In the genomic region with DNA sequence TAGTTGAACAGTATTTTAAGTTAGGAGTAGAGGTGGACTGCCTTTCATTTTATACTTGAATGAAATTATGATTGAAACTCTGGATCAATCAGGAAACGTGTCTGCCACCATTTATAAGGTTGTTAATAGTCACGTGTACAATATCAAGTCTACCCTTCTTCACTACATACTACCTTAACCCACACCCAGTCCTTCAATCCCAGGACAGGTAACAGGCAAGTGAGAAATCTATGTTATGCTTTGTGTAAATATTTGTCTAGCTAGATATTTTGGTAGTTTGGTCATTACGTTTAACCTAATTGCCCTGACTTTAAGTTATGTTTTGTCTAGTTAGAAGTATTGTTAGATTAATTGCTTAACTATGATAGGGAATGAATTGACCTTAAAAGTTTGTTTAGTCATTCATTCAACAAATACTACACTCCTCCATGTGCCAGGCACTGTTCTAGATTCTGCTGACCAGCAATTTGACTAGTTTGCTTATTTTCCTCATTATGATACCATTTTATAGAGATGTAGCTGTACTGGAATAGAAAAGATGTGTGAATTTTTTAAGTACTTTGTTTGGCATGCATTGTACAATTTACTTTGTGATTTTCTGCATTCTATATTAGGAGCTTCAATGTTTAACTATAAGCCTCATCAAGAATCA, we compare ENCODE assay signal across 16 cellular contexts.
DNase-seq lines count a peak whose midpoint lies in the region; ATAC-seq, FAIRE-seq and TF ChIP-seq lines count a peak whose summit lies in the region.
"Had no signal": no experiment of that assay in that cellular context is flagged by ENCODE, and none has a peak within 500 bp of the region (broad histone marks: within the 10 kb centered on the region; RNA-seq: fewer than 3 reads in every experiment).

No MANE protein-coding gene starts in this region.

- H3K4me1 Mint-ChIP-seq in astrocyte (ENCODE audit: low read depth, unreplicated experiment) (no peaks in the 10 kb centered on the region), T-cell (no peaks in the 10 kb centered on the region), endothelial cell (ENCODE audit: unreplicated experiment) (no peaks in the 10 kb centered on the region)
- H3K4me1 Mint-ChIP-seq: CD8-positive, alpha-beta memory T cell; H9 had no signal

- no peak overlapping the region for H3K27ac ChIP-seq in astrocyte (ENCODE audit: low read depth, low read length)
- no peak overlapping the region for H3K27ac ChIP-seq in pancreas
- H3K27ac ChIP-seq: BLaER1 had no signal

- POLR2A ChIA-PET in T-cell (lab: Charles Lee): interaction anchor here in 1 of 2 donors (0.7 kb wide), 1 partner anchor 229 kb away, joined by 3 read pairs; no protein-coding TSS in a partner anchor

- H3K9me3 ChIP-seq in astrocyte (ENCODE audit: insufficient read depth, low read depth, low read length) (no peaks in the 10 kb centered on the region), pancreas (no peaks in the 10 kb centered on the region)
- H3K9me3 ChIP-seq: BLaER1, Caco-2 had no signal

- H3K79me2 ChIP-seq in astrocyte (ENCODE audit: insufficient read depth, low read length): peaks cover 3% of the 10 kb centered on the region

- TF ChIP-seq CTCF in astrocyte (IDR thresholded peaks at IDR 0.05; ENCODE audit: insufficient read depth, low read depth, low read length) (no peak), pancreas (IDR thresholded peaks at IDR 0.05) (no peak), endothelial cell (IDR thresholded peaks at IDR 0.05; ENCODE audit: unreplicated experiment) (no peak)

- H2AFZ ChIP-seq in astrocyte (ENCODE audit: low read depth, low read length): no peak overlapping the region

- CTCF ChIA-PET in T-cell (lab: Charles Lee): no interaction called here

- no peaks in the 10 kb centered on the region for H3K4me1 ChIP-seq in astrocyte (ENCODE audit: insufficient read depth, low read length)
- no peaks in the 10 kb centered on the region for H3K4me1 ChIP-seq in pancreas
- H3K4me1 ChIP-seq: BLaER1 had no signal

- intact Hi-C loops in pancreas (cut with DNase I): no loop called here

- H3K27me3 ChIP-seq in astrocyte (ENCODE audit: insufficient read depth, low read length) (no peaks in the 10 kb centered on the region), pancreas (no peaks in the 10 kb centered on the region)
- H3K27me3 ChIP-seq: BLaER1 had no signal

- H3K27me3 Mint-ChIP-seq in astrocyte (ENCODE audit: low read depth, unreplicated experiment) (no peaks in the 10 kb centered on the region), T-cell (no peaks in the 10 kb centered on the region), endothelial cell (ENCODE audit: unreplicated experiment) (no peaks in the 10 kb centered on the region)
- H3K27me3 Mint-ChIP-seq: CD8-positive, alpha-beta memory T cell had no signal

- FAIRE-seq in G401.6 (lab: Jason Lieb, UNC) (peak; percentile 17), GM12892 (lab: Jason Lieb, UNC) (peak; percentile 38), astrocyte (lab: Jason Lieb, UNC) (peak; percentile 5), pancreas (lab: Jason Lieb, UNC) (no peak)
- FAIRE-seq: GM18507 had no signal

- no peak for TF ChIP-seq POLR2A in GM12892 (IDR thresholded peaks at IDR 0.05; ENCODE audit: low read depth, low read length)

- no peak overlapping the region for H3K4me3 ChIP-seq in astrocyte (ENCODE audit: insufficient read depth, low read depth, low read length)
- H3K4me3 ChIP-seq in pancreas: no peak overlapping the region
- H3K4me3 ChIP-seq: BLaER1 had no signal

- peaks cover 4% of the 10 kb centered on the region for H4K20me1 ChIP-seq in astrocyte (ENCODE audit: insufficient read depth, low read length)
- H4K20me1 ChIP-seq: BLaER1 had no signal

- H3K4me2 ChIP-seq in astrocyte (ENCODE audit: low read length): no peak overlapping the region
- H3K4me2 ChIP-seq: BLaER1 had no signal

- peaks cover 5% of the 10 kb centered on the region for H3K36me3 Mint-ChIP-seq in astrocyte (ENCODE audit: low read depth, unreplicated experiment)
- peaks cover 30% of the 10 kb centered on the region for H3K36me3 Mint-ChIP-seq in T-cell
- peaks cover 20% of the 10 kb centered on the region for H3K36me3 Mint-ChIP-seq in endothelial cell (ENCODE audit: low read depth, unreplicated experiment)

- H3K4me3 Mint-ChIP-seq in astrocyte (ENCODE audit: unreplicated experiment) (no peak overlapping the region), T-cell (no peak overlapping the region), endothelial cell (ENCODE audit: unreplicated experiment) (no peak overlapping the region)
- H3K4me3 Mint-ChIP-seq: CD8-positive, alpha-beta memory T cell; H9 had no signal

- H3K9me3 Mint-ChIP-seq in astrocyte (ENCODE audit: unreplicated experiment): no peaks in the 10 kb centered on the region
- no peaks in the 10 kb centered on the region for H3K9me3 Mint-ChIP-seq in T-cell
- no peaks in the 10 kb centered on the region for H3K9me3 Mint-ChIP-seq in endothelial cell (ENCODE audit: unreplicated experiment)
- H3K9me3 Mint-ChIP-seq: CD8-positive, alpha-beta memory T cell; H9 had no signal

- 22 to 27% methylated on average over 3 of the region's 3 CpGs for WGBS in pancreas, 2 donors

- DNase-seq in GM12892 (ENCODE audit: insufficient read length) (no peak), astrocyte (ENCODE audit: low read depth) (no peak), pancreas (no peak), T-cell (no peak), endothelial cell (ENCODE audit: low spot score) (no peak), NCI-H1092 treated with DMSO at 0.1 percent for 48 hours (lab: John Stamatoyannopoulos, UW) (no peak)
- DNase-seq: AML-193; Caco-2; CD8-positive, alpha-beta memory T cell; DND-41; GF-D8; GOT3; H9 had no signal

- H3K9ac ChIP-seq in astrocyte (ENCODE audit: low read length): no peak overlapping the region
- H3K9ac ChIP-seq: BLaER1 had no signal

- ATAC-seq in pancreas: peak in 3 of 4 donors; percentile 22 to 54 (median 28)
- ATAC-seq in T-cell (replicated peaks in 1 of 4): no peak

- H3K36me3 ChIP-seq in astrocyte (ENCODE audit: insufficient read depth, low read length) (peaks cover 44% of the 10 kb centered on the region), pancreas (peaks cover 0 to 32% (median 11%) of the 10 kb centered on the region in 3 donors)

- H3K27ac Mint-ChIP-seq in astrocyte (ENCODE audit: unreplicated experiment) (no peak overlapping the region), T-cell (no peak overlapping the region), endothelial cell (ENCODE audit: unreplicated experiment) (no peak overlapping the region)
- H3K27ac Mint-ChIP-seq: H9 had no signal

Comparison
In these comparisons a context has a peak if more than half of its experiments do, and no peak if none do; other contexts are left out.
1. ATAC-seq: peak in pancreas (3 of 4); none in T-cell (0 of 4).